In the genomic region with DNA sequence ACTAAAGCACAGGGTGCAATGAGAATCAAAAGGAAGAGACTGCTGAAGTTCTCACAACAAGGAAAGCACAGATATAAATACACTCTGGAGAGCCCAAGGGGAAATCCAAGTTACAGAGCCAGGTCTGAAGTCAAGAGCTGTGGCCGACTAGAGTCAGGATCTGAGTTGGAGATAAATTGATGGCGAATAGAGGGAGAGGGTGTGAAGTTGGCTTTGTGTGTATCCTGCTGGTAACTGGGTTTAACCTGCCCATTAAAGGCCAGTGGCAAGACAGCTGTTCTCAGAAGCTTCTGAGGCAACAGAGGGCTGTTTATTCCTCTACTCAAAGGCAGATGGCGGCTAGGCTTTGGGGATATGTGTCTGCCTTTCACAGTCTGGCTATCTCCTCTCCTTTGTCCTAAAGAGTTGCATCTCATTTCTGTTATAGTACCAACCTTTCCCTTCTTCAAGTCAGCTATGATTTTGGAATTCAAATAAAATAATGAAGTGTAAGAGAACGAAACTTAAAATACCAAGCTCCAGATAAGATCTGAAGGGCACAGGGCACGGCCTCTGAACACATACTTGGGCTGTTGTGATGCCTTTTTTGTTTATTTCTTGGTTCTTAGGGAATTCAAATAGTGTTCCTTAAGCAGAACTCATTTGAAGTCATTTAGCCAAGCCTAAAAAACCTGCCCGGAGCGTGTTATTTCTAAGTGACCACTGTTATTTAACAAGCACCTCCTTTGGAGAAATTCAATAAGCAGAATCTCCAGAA, we compare ENCODE assay signal across 14 cellular contexts.
DNase-seq lines count a peak whose midpoint lies in the region; ATAC-seq and TF ChIP-seq lines count a peak whose summit lies in the region.
"Had no signal": no experiment of that assay in that cellular context is flagged by ENCODE, and none has a peak within 500 bp of the region (broad histone marks: within the 10 kb centered on the region; RNA-seq: fewer than 3 reads in every experiment).

No MANE protein-coding gene starts in this region.

- peak overlapping the region; percentile 80 for H3K27ac Mint-ChIP-seq in WTC11
- H3K27ac Mint-ChIP-seq: IgD-negative memory B cell had no signal

- no peak for DNase-seq in right atrium auricular region (ENCODE audit: low spot score)
- DNase-seq in cardiac septum (ENCODE audit: low spot score) = no peak
- DNase-seq in WTC11 (ENCODE audit: low spot score) = no peak
- DNase-seq in lower lobe of right lung = no peak
- no peak for DNase-seq in upper lobe of right lung
- DNase-seq in GM03348 (ENCODE audit: low spot score) = no peak
- no peak for DNase-seq in activated CD4-positive, alpha-beta T cell treated with anti-CD3 and anti-CD28 coated beads for 1 hour
- DNase-seq: aorta, DMS53, NCI-H2081, SHP77 treated with DMSO at 0.1 percent for 48 hours had no signal

- no peaks in the 10 kb centered on the region for H3K36me3 ChIP-seq in right atrium auricular region
- no peaks in the 10 kb centered on the region for H3K36me3 ChIP-seq in lower lobe of right lung
- H3K36me3 ChIP-seq in upper lobe of right lung = no peaks in the 10 kb centered on the region

- intact Hi-C loops in cardiac septum (cut with DNase I) (no loop called here), lower lobe of right lung (cut with DNase I) (no loop called here), upper lobe of right lung (cut with DNase I) (no loop called here)

- TF ChIP-seq CTCF in right atrium auricular region (IDR thresholded peaks at IDR 0.05) = no peak
- TF ChIP-seq CTCF in WTC11 (IDR thresholded peaks at IDR 0.05) = no peak
- no peak for TF ChIP-seq CTCF in lower lobe of right lung (IDR thresholded peaks at IDR 0.05)
- no peak for TF ChIP-seq CTCF in upper lobe of right lung (IDR thresholded peaks at IDR 0.05)

- H3K4me3 Mint-ChIP-seq in WTC11 = no peak overlapping the region
- H3K4me3 Mint-ChIP-seq: IgD-negative memory B cell had no signal

- H3K9me3 ChIP-seq in right atrium auricular region = no peaks in the 10 kb centered on the region
- no peaks in the 10 kb centered on the region for H3K9me3 ChIP-seq in lower lobe of right lung
- H3K9me3 ChIP-seq in upper lobe of right lung = no peaks in the 10 kb centered on the region

- no peak overlapping the region for H3K4me3 ChIP-seq in right atrium auricular region
- H3K4me3 ChIP-seq in lower lobe of right lung = no peak overlapping the region
- no peak overlapping the region for H3K4me3 ChIP-seq in upper lobe of right lung
- H3K4me3 ChIP-seq: skin epidermis had no signal

- peak overlapping the region; percentile 6 to 37 for H3K27ac ChIP-seq in right atrium auricular region
- peak overlapping the region; percentile 18 for H3K27ac ChIP-seq in lower lobe of right lung
- H3K27ac ChIP-seq in upper lobe of right lung = peak overlapping the region; percentile 45

- H3K9me3 Mint-ChIP-seq in WTC11 = no peaks in the 10 kb centered on the region
- H3K9me3 Mint-ChIP-seq: IgD-negative memory B cell had no signal

- CTCF ChIA-PET in WTC11 (lab: Charles Lee) = interaction anchor here (0.6 to 1.1 kb wide), 5 partner anchors 96 to 164 kb away, joined by 3 to 4 read pairs (median 3); a partner anchor contains a TSS

- H3K27me3 Mint-ChIP-seq in WTC11 (ENCODE audit: low read depth) = no peaks in the 10 kb centered on the region
- H3K27me3 Mint-ChIP-seq: IgD-negative memory B cell had no signal

- peaks cover 0 to 47% of the 10 kb centered on the region in 2 donors for H3K4me1 ChIP-seq in right atrium auricular region
- H3K4me1 ChIP-seq in lower lobe of right lung = peaks cover 38% of the 10 kb centered on the region
- H3K4me1 ChIP-seq in upper lobe of right lung = peaks cover 34% of the 10 kb centered on the region

- H3K27me3 ChIP-seq in right atrium auricular region (no peaks in the 10 kb centered on the region), lower lobe of right lung (ENCODE audit: low read depth) (no peaks in the 10 kb centered on the region), upper lobe of right lung (no peaks in the 10 kb centered on the region)

- peaks cover 39% of the 10 kb centered on the region for H3K4me1 Mint-ChIP-seq in WTC11
- H3K4me1 Mint-ChIP-seq: IgD-negative memory B cell had no signal

- POLR2A ChIA-PET in WTC11 (lab: Charles Lee) = interaction anchor here (1.2 kb wide), 1 partner anchor 10 kb away, joined by 3 read pairs; no protein-coding TSS in a partner anchor

- ATAC-seq in WTC11 (peak; percentile 47), lower lobe of right lung (peak; percentile 75 to 83), upper lobe of right lung (peak; percentile 59), GM19035 (IDR thresholded peaks at IDR 0.05; ENCODE audit: unreplicated experiment) (no peak)

- H3K36me3 Mint-ChIP-seq in WTC11 = no peaks in the 10 kb centered on the region
- H3K36me3 Mint-ChIP-seq: IgD-negative memory B cell had no signal

TF ChIP-seq in WTC11, 78 proteins besides CTCF, POLR2A, EP300 and RAD21:
- TF ChIP-seq, protein P1, sequence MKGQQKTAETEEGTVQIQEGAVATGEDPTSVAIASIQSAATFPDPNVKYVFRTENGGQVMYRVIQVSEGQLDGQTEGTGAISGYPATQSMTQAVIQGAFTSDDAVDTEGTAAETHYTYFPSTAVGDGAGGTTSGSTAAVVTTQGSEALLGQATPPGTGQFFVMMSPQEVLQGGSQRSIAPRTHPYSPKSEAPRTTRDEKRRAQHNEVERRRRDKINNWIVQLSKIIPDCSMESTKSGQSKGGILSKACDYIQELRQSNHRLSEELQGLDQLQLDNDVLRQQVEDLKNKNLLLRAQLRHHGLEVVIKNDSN (CRISPR knock-in tag; IDR thresholded peaks at IDR 0.05) = no peak
- TF ChIP-seq TP53 (CRISPR knock-in tag; IDR thresholded peaks at IDR 0.05) (no peak), ZNF416 (CRISPR knock-in tag; IDR thresholded peaks at IDR 0.05) (no peak), OVOL2 (CRISPR knock-in tag; IDR thresholded peaks at IDR 0.05; ENCODE audit: borderline replicate concordance) (no peak), CREM (CRISPR knock-in tag; IDR thresholded peaks at IDR 0.05) (no peak), ZNF317 (CRISPR knock-in tag; IDR thresholded peaks at IDR 0.05; ENCODE audit: borderline replicate concordance, low read depth) (no peak)
- TF ChIP-seq, protein P2, sequence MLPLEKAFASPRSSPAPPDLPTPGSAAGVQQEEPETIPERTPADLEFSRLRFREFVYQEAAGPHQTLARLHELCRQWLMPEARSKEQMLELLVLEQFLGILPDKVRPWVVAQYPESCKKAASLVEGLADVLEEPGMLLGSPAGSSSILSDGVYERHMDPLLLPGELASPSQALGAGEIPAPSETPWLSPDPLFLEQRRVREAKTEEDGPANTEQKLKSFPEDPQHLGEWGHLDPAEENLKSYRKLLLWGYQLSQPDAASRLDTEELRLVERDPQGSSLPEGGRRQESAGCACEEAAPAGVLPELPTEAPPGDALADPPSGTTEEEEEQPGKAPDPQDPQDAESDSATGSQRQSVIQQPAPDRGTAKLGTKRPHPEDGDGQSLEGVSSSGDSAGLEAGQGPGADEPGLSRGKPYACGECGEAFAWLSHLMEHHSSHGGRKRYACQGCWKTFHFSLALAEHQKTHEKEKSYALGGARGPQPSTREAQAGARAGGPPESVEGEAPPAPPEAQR (CRISPR knock-in tag; IDR thresholded peaks at IDR 0.05) = no peak
